In genomic region chr19:38665219-38665931, GRCh38 we compare ENCODE assay signal across 10 cellular contexts. TPM values are rescaled to one million over a fixed set of nuclear protein-coding genes. Genes with fewer than 3 reads are reported as not detected.
DNase-seq lines count a peak whose midpoint lies in the region; ATAC-seq and TF ChIP-seq lines count a peak whose summit lies in the region.
"Had no signal": no experiment of that assay in that cellular context is flagged by ENCODE, and none has a peak within 500 bp of the region (broad histone marks: within the 10 kb centered on the region; RNA-seq: fewer than 3 reads in every experiment).

No MANE protein-coding gene starts in this region.

- ATAC-seq in activated CD4-positive, alpha-beta T cell treated with anti-CD3 and anti-CD28 coated beads for 36 hours, result no peak
- no peak for ATAC-seq in HG03025 (IDR thresholded peaks at IDR 0.05; ENCODE audit: low FRiP score, unreplicated experiment)

- CTCF ChIA-PET in mammary epithelial cell (lab: Charles Lee; ENCODE audit: low non-redundant PET), result no interaction called here
- CTCF ChIA-PET in activated CD4-positive, alpha-beta T cell treated with anti-CD3 and anti-CD28 coated beads for 36 hours (lab: Charles Lee), result no interaction called here

- H3K9me3 Mint-ChIP-seq in activated CD4-positive, alpha-beta T cell treated with anti-CD3 and anti-CD28 coated beads for 36 hours (ENCODE audit: low read depth), result no peaks in the 10 kb centered on the region

- H3K4me3 ChIP-seq in Loucy (ENCODE audit: low read length, poor library complexity, severe bottlenecking) (peak overlapping the region; percentile 41), mammary epithelial cell (replicated peaks in 1 of 3; ENCODE audit: insufficient read depth in 1 of 3, low read depth in 2 of 3, low read length in 3 of 3) (no peak overlapping the region), mesendoderm (ENCODE audit: low read length) (no peak overlapping the region), testis (no peak overlapping the region)
- H3K4me3 ChIP-seq: GM12878 had no signal

- WGBS in mammary epithelial cell (ENCODE audit: low coverage, missing lambda C conversion rate), result 52% methylated on average over 10 of the region's 13 CpGs
- WGBS in mesendoderm (ENCODE audit: extremely low coverage, insufficient coverage, low lambda C conversion rate), result no CpG with 5 or more reads among the region's 13 CpGs
- WGBS in testis, 2 donors, result 65 to 66% methylated on average over 10 to 13 of the region's 13 CpGs

- H3K27me3 ChIP-seq in Loucy (ENCODE audit: insufficient read depth, low read length, poor library complexity, severe bottlenecking) (no peaks in the 10 kb centered on the region), mammary epithelial cell (ENCODE audit: insufficient read depth, low read length) (no peaks in the 10 kb centered on the region), mesendoderm (ENCODE audit: insufficient read depth, low read length, poor library complexity) (no peaks in the 10 kb centered on the region), testis (no peaks in the 10 kb centered on the region)

- peaks cover 20% of the 10 kb centered on the region for H3K36me3 Mint-ChIP-seq in activated CD4-positive, alpha-beta T cell treated with anti-CD3 and anti-CD28 coated beads for 36 hours (ENCODE audit: low read depth)

- peak overlapping the region; percentile 80 for H3K4me2 ChIP-seq in Loucy (ENCODE audit: low read depth, low read length, poor library complexity, severe bottlenecking)
- peak overlapping the region; percentile 46 for H3K4me2 ChIP-seq in mammary epithelial cell (ENCODE audit: insufficient read depth, low read depth, low read length)
- H3K4me2 ChIP-seq in mesendoderm (ENCODE audit: low read length), result no peak overlapping the region

- H2AK5ac ChIP-seq in mesendoderm (ENCODE audit: low read length), result no peak overlapping the region

- H2BK5ac ChIP-seq in mesendoderm (ENCODE audit: low read length), result peak overlapping the region; percentile 64

- H3K4me1 Mint-ChIP-seq in activated CD4-positive, alpha-beta T cell treated with anti-CD3 and anti-CD28 coated beads for 36 hours, result peaks cover 75% of the 10 kb centered on the region

- no peak for TF ChIP-seq POLR2A in testis (IDR thresholded peaks at IDR 0.05)

- no peaks in the 10 kb centered on the region for H3F3A ChIP-seq in Loucy (ENCODE audit: low read depth)

- peaks cover 99% of the 10 kb centered on the region for H3K79me2 ChIP-seq in Loucy (ENCODE audit: insufficient read depth, low read length)
- peaks cover 98% of the 10 kb centered on the region for H3K79me2 ChIP-seq in mammary epithelial cell (ENCODE audit: insufficient read depth, low read length)
- peaks cover 83% of the 10 kb centered on the region for H3K79me2 ChIP-seq in mesendoderm (ENCODE audit: control insufficient read depth, insufficient read depth, low read length)

- intact Hi-C loops in mammary epithelial cell (cut with micrococcal nuclease) (no loop called here), testis (cut with DNase I; ENCODE audit: low total_unique reads) (no loop called here)
- intact Hi-C loops in activated CD4-positive, alpha-beta T cell treated with anti-CD3 and anti-CD28 coated beads for 36 hours (cut with DNase I, micrococcal nuclease), result no loop called here

- H4K5ac ChIP-seq in mesendoderm (ENCODE audit: low read length), result no peak overlapping the region

- H3K9me2 ChIP-seq in Loucy (replicated peaks; ENCODE audit: low read depth, low read length), result no peaks in the 10 kb centered on the region

- no TSS peak for BruUV-seq in mammary epithelial cell (replicated peaks; lab: Mats Ljungman, UMichigan)

- H2AFZ ChIP-seq in Loucy (ENCODE audit: low read length) (no peak overlapping the region), mammary epithelial cell (ENCODE audit: low read depth, low read length) (no peak overlapping the region)

- POLR2A ChIA-PET in activated CD4-positive, alpha-beta T cell treated with anti-CD3 and anti-CD28 coated beads for 36 hours (lab: Charles Lee), result no interaction called here

- no peak overlapping the region for H4K8ac ChIP-seq in mesendoderm (ENCODE audit: low read depth, low read length)

- peak overlapping the region; percentile 83 for H3K56ac ChIP-seq in mesendoderm (ENCODE audit: low read length)

- H3K27me3 Mint-ChIP-seq in activated CD4-positive, alpha-beta T cell treated with anti-CD3 and anti-CD28 coated beads for 36 hours, result peaks cover 10% of the 10 kb centered on the region

- H3K36me3 ChIP-seq in Loucy (ENCODE audit: insufficient read depth, low read length) (peaks cover 21% of the 10 kb centered on the region; the same call in 1 of the 2 replicates), mammary epithelial cell (ENCODE audit: insufficient read depth, low read length) (peaks cover 10% of the 10 kb centered on the region), mesendoderm (ENCODE audit: control insufficient read depth, insufficient read depth, low read length) (no peaks in the 10 kb centered on the region), testis (ENCODE audit: low read depth, missing control alignments) (no peaks in the 10 kb centered on the region)

- DNase-seq in mammary epithelial cell, result no peak
- no peak for DNase-seq in mesendoderm
- DNase-seq in testis, result no peak
- DNase-seq in activated CD8-positive, alpha-beta memory T cell treated with anti-CD3 and anti-CD28 coated beads, Interleukin-2, amount 50 U/mL, for 4 hours, result no peak
- no peak for DNase-seq in activated CD4-positive, alpha-beta T cell treated with anti-CD3 and anti-CD28 coated beads for 36 hours
- DNase-seq in T-helper 1 cell, result no peak
- DNase-seq: MM.1S had no signal

- H3K9ac ChIP-seq in Loucy (ENCODE audit: low read depth, low read length, poor library complexity, severe bottlenecking), result peak overlapping the region; percentile 75
- H3K9ac ChIP-seq in mammary epithelial cell (ENCODE audit: insufficient read depth, low read length), result peak overlapping the region; percentile 7
- peak overlapping the region; percentile 61 for H3K9ac ChIP-seq in mesendoderm (ENCODE audit: low read length)

- H3K18ac ChIP-seq in mesendoderm (ENCODE audit: low read length), result peak overlapping the region; percentile 71

- H3K79me1 ChIP-seq in mesendoderm (ENCODE audit: low read length), result peaks cover 16% of the 10 kb centered on the region

- TF ChIP-seq CTCF in Loucy (conservative IDR thresholded peaks at IDR 0.05; ENCODE audit: low read length), result no peak
- no peak for TF ChIP-seq CTCF in mammary epithelial cell (conservative IDR thresholded peaks at IDR 0.05 in 1 of 2, IDR thresholded peaks at IDR 0.05 in 1 of 2; ENCODE audit: extremely low read depth in 1 of 2, insufficient read depth in 1 of 2, low read depth in 1 of 2, low read length in 2 of 2)
- TF ChIP-seq CTCF in testis (IDR thresholded peaks at IDR 0.05), result no peak

- peaks cover 23% of the 10 kb centered on the region for H4K20me1 ChIP-seq in Loucy (ENCODE audit: insufficient read depth, low read length, poor library complexity, severe bottlenecking)
- no peaks in the 10 kb centered on the region for H4K20me1 ChIP-seq in mammary epithelial cell (ENCODE audit: insufficient read depth, low read length)

- dilution Hi-C loops in mammary epithelial cell (cut with HindIII; ENCODE audit: low sequenced_read_pairs), result no loop called here

- in situ Hi-C loops in mammary epithelial cell (cut with MboI; ENCODE audit: low sequenced_read_pairs in 2 of 2), result no loop called here

- H3K23ac ChIP-seq in mesendoderm (ENCODE audit: low read length), result no peak overlapping the region

- H3K27ac ChIP-seq in mammary epithelial cell (ENCODE audit: insufficient read depth, low read depth, low read length), result peak overlapping the region; percentile 84
- H3K27ac ChIP-seq in mesendoderm (ENCODE audit: low read depth, low read length), result peak overlapping the region; percentile 84
- peak overlapping the region; percentile 65 to 70 for H3K27ac ChIP-seq in testis

- H3K27ac Mint-ChIP-seq in activated CD4-positive, alpha-beta T cell treated with anti-CD3 and anti-CD28 coated beads for 36 hours, result no peak overlapping the region

- peak overlapping the region; percentile 46 for H3K4ac ChIP-seq in mesendoderm (ENCODE audit: low read depth, low read length)

- no peak overlapping the region for H2BK15ac ChIP-seq in mesendoderm (replicated peaks; ENCODE audit: low read depth)

- H3K4me1 ChIP-seq in Loucy (ENCODE audit: insufficient read depth, low read length, poor library complexity, severe bottlenecking) (peaks cover 70% of the 10 kb centered on the region), mammary epithelial cell (ENCODE audit: insufficient read depth, low read length) (peaks cover 98% of the 10 kb centered on the region), mesendoderm (ENCODE audit: control insufficient read depth, low read depth, low read length) (peaks cover 42% of the 10 kb centered on the region), testis (peaks cover 72% of the 10 kb centered on the region)

- H3K4me3 Mint-ChIP-seq in activated CD4-positive, alpha-beta T cell treated with anti-CD3 and anti-CD28 coated beads for 36 hours, result no peak overlapping the region

- H3K9me3 ChIP-seq in Loucy (ENCODE audit: insufficient read depth, low read depth, low read length), result no peaks in the 10 kb centered on the region
- no peaks in the 10 kb centered on the region for H3K9me3 ChIP-seq in mammary epithelial cell (replicated peaks; ENCODE audit: insufficient read depth, low read length)
- no peaks in the 10 kb centered on the region for H3K9me3 ChIP-seq in testis

- H2BK120ac ChIP-seq in mesendoderm (ENCODE audit: low read depth, low read length), result no peak overlapping the region

RNA-seq across cellular contexts. Expression of gene ACTN4, which starts 17.9 kb away (rescaled TPM):
- total RNA-seq in mammary epithelial cell (1,000 to 10,000 TPM in 1 of 2 donors, 100 to 1,000 TPM in 1; 951 to 1,146 TPM), testis (100 to 1,000 TPM; 112 to 135 TPM)
- polyA plus RNA-seq in mammary epithelial cell (524 TPM), testis (ENCODE audit: insufficient read depth, low read depth, low replicate concordance) (158 TPM)
- polyA minus RNA-seq in mammary epithelial cell, result 912 TPM
- polyA plus RNA-seq in mesendoderm (2013, experiment 1 of 2), result 294 TPM
- 302 TPM for polyA plus RNA-seq in mesendoderm (2013, experiment 2 of 2)
- total RNA-seq in activated CD4-positive, alpha-beta T cell treated with anti-CD3 and anti-CD28 coated beads for 36 hours, result 100 to 1,000 TPM; 181 to 182 TPM

RNA-seq across cellular contexts. Expression of gene EIF3K, which starts 46.4 kb away (rescaled TPM):
- total RNA-seq in mammary epithelial cell (100 to 1,000 TPM; 237 to 319 TPM), testis (100 to 1,000 TPM; 195 to 235 TPM)
- polyA plus RNA-seq in mammary epithelial cell (490 TPM), testis (ENCODE audit: insufficient read depth, low read depth, low replicate concordance) (201 TPM)
- 368 TPM for polyA minus RNA-seq in mammary epithelial cell
- polyA plus RNA-seq in mesendoderm (2013, experiment 1 of 2), result 422 TPM
- polyA plus RNA-seq in mesendoderm (2013, experiment 2 of 2), result 421 TPM
- total RNA-seq in activated CD4-positive, alpha-beta T cell treated with anti-CD3 and anti-CD28 coated beads for 36 hours, result 100 to 1,000 TPM; 269 to 297 TPM

RNA-seq across cellular contexts. Expression of gene MAP4K1, which starts 47.6 kb away (rescaled TPM):
- total RNA-seq in mammary epithelial cell, result under 1 TPM in 1 of 2 donors, not detected in 1; 0.75 TPM
- 0.51 TPM for polyA plus RNA-seq in mammary epithelial cell
- not detected for polyA minus RNA-seq in mammary epithelial cell
- 9.1 TPM for polyA plus RNA-seq in mesendoderm (2013, experiment 1 of 2)
- 8.6 TPM for polyA plus RNA-seq in mesendoderm (2013, experiment 2 of 2)
- total RNA-seq in testis, result 1 to 10 TPM; 2.8 to 9.9 TPM
- 8.3 TPM for polyA plus RNA-seq in testis (ENCODE audit: insufficient read depth, low read depth, low replicate concordance)
- 100 to 1,000 TPM; 195 to 198 TPM for total RNA-seq in activated CD4-positive, alpha-beta T cell treated with anti-CD3 and anti-CD28 coated beads for 36 hours

Comparison
In these comparisons a context has a peak if more than half of its experiments do, and no peak if none do; other contexts are left out.
1. H3K9ac ChIP-seq: peak in every context shown above with its lines; median percentile 75 in Loucy; 61 in mesendoderm; 7 in mammary epithelial cell.
2. RNA of gene ACTN4, which starts 17.9 kb away (total RNA-seq): 951 to 1,146 TPM in mammary epithelial cell; 181 to 182 TPM in activated CD4-positive, alpha-beta T cell treated with anti-CD3 and anti-CD28 coated beads for 36 hours and 112 to 135 TPM in testis; every median in the first group is over 4 times any median in the second.
3. RNA of gene MAP4K1, which starts 47.6 kb away (total RNA-seq): 195 to 198 TPM in activated CD4-positive, alpha-beta T cell treated with anti-CD3 and anti-CD28 coated beads for 36 hours; 2.8 to 9.9 TPM in testis and 0.75 TPM in mammary epithelial cell; every median in the first group is over 10 times any median in the second.
4. Peak in every context shown above with its lines, with median percentiles within 50 percentile points of each other: H3K27ac ChIP-seq.